Comparison of ENCODE assay signal across 27 cellular contexts in genomic region chr14:94584591-94585280, GRCh38. TPM values are rescaled to one million over a fixed set of nuclear protein-coding genes. Genes with fewer than 3 reads are reported as not detected.
DNase-seq lines count a peak whose midpoint lies in the region; ATAC-seq, FAIRE-seq and TF ChIP-seq lines count a peak whose summit lies in the region.
"Had no signal": no experiment of that assay in that cellular context is flagged by ENCODE, and none has a peak within 500 bp of the region (broad histone marks: within the 10 kb centered on the region; RNA-seq: fewer than 3 reads in every experiment).

No MANE protein-coding gene starts in this region.

- H3K9ac ChIP-seq in endodermal cell (ENCODE audit: extremely low read depth, low read length, poor library complexity, severe bottlenecking) = no peak overlapping the region
- H3K9ac ChIP-seq: KMS-11 had no signal

- H3K4me1 Mint-ChIP-seq in endodermal cell = peaks cover 11% of the 10 kb centered on the region
- H3K4me1 Mint-ChIP-seq: CD8-positive, alpha-beta memory T cell had no signal

- no peak for TF ChIP-seq CTCF in heart left ventricle (IDR thresholded peaks at IDR 0.05)
- TF ChIP-seq CTCF in endodermal cell (conservative IDR thresholded peaks at IDR 0.05) = no peak
- TF ChIP-seq CTCF in right lobe of liver (IDR thresholded peaks at IDR 0.05) = no peak
- no peak for TF ChIP-seq CTCF in testis (IDR thresholded peaks at IDR 0.05)
- no peak for TF ChIP-seq CTCF in D721Med (IDR thresholded peaks at IDR 0.05; ENCODE audit: insufficient read depth, missing control alignments)

- H3K4me3 ChIP-seq in heart left ventricle (no peak overlapping the region), endodermal cell (ENCODE audit: low read length) (no peak overlapping the region), right lobe of liver (no peak overlapping the region), testis (no peak overlapping the region)
- H3K4me3 ChIP-seq: PC-9 had no signal

- ATAC-seq in Right ventricle myocardium inferior = peak; percentile 16
- ATAC-seq in heart left ventricle = no peak
- peak in 3 of 4 donors; percentile 8 to 28 (median 26) for ATAC-seq in right lobe of liver
- no peak for ATAC-seq in esophagus mucosa

- H3K27me3 ChIP-seq in heart left ventricle = no peaks in the 10 kb centered on the region
- peaks cover 4% of the 10 kb centered on the region for H3K27me3 ChIP-seq in endodermal cell (ENCODE audit: control insufficient read depth, insufficient read depth, low read length, poor library complexity, severe bottlenecking)
- H3K27me3 ChIP-seq in right lobe of liver = no peaks in the 10 kb centered on the region
- no peaks in the 10 kb centered on the region for H3K27me3 ChIP-seq in testis
- H3K27me3 ChIP-seq: BE2C had no signal

- H3K9me3 Mint-ChIP-seq in endodermal cell = peaks cover 5% of the 10 kb centered on the region
- H3K9me3 Mint-ChIP-seq: CD8-positive, alpha-beta memory T cell; IgD-negative memory B cell had no signal

- no peak for TF ChIP-seq POLR2A in heart left ventricle (IDR thresholded peaks at IDR 0.05)
- TF ChIP-seq POLR2A in right lobe of liver (IDR thresholded peaks at IDR 0.05) = no peak
- TF ChIP-seq POLR2A in testis (IDR thresholded peaks at IDR 0.05) = no peak

- H3K9me3 ChIP-seq in heart left ventricle (no peaks in the 10 kb centered on the region), endodermal cell (ENCODE audit: control insufficient read depth, low read length) (peaks cover 14% of the 10 kb centered on the region), right lobe of liver (no peaks in the 10 kb centered on the region), testis (no peaks in the 10 kb centered on the region)
- H3K9me3 ChIP-seq: BE2C had no signal

- H3K36me3 ChIP-seq in heart left ventricle = no peaks in the 10 kb centered on the region
- no peaks in the 10 kb centered on the region for H3K36me3 ChIP-seq in endodermal cell (ENCODE audit: control insufficient read depth, insufficient read depth, low read length)
- H3K36me3 ChIP-seq in right lobe of liver = peaks cover 0 to 22% (median 11%) of the 10 kb centered on the region in 4 donors
- no peaks in the 10 kb centered on the region for H3K36me3 ChIP-seq in testis (ENCODE audit: low read depth, missing control alignments)
- H3K36me3 ChIP-seq: BE2C had no signal

- H3K4me3 Mint-ChIP-seq in endodermal cell = no peak overlapping the region
- H3K4me3 Mint-ChIP-seq: CD14-positive monocyte; CD8-positive, alpha-beta memory T cell had no signal

- no peak for FAIRE-seq in D721Med (lab: Jason Lieb, UNC)
- FAIRE-seq: GM12892, H54 had no signal

- H3K27ac Mint-ChIP-seq in endodermal cell = no peak overlapping the region
- H3K27ac Mint-ChIP-seq: CD14-positive monocyte had no signal

- intact Hi-C loops in Right ventricle myocardium inferior (cut with DNase I) (no loop called here), heart left ventricle (cut with DNase I) (no loop called here), right lobe of liver (cut with DNase I) (no loop called here), testis (cut with DNase I; ENCODE audit: low total_unique reads) (no loop called here)

- WGBS in heart left ventricle, 4 donors = 67 to 75% (median 71%) methylated on average over 5 of the region's 5 CpGs
- WGBS in endodermal cell (ENCODE audit: insufficient coverage in 1 of 2, insufficient read length in 1 of 2), 2 experiments = 73 to 74% methylated on average over 4 to 5 of the region's 5 CpGs
- WGBS in right lobe of liver (ENCODE audit: insufficient coverage, low coverage, low lambda C conversion rate, missing lambda C conversion rate) = 51% methylated on average over 4 of the region's 5 CpGs
- 25 to 41% methylated on average over 4 to 5 of the region's 5 CpGs for WGBS in testis, 2 donors

- DNase-seq in Right ventricle myocardium inferior (ENCODE audit: missing footprints) (no peak), heart left ventricle (no peak), endodermal cell (peak; percentile 50), right lobe of liver (no peak), testis (peak; percentile 93), D721Med (ENCODE audit: insufficient read length, low spot score) (no peak)
- DNase-seq in stimulated activated CD4-positive, alpha-beta T cell treated with anti-CD3 and anti-CD28 coated beads, Interleukin-4, amount 100 ng/mL, for 4 hours = no peak
- DNase-seq: 8988T; ACHN; BE2C; CD8-positive, alpha-beta memory T cell; DMS153; DND-41; MM.1S; NCI-H2029; NCI-H446 treated with DMSO at 0.1 percent for 48 hours; NCI-H526; PC-9; SHP77 had no signal

- H3K36me3 Mint-ChIP-seq in endodermal cell (ENCODE audit: low read depth) = peaks cover 3% of the 10 kb centered on the region
- H3K36me3 Mint-ChIP-seq: CD14-positive monocyte; CD8-positive, alpha-beta memory T cell; IgD-negative memory B cell had no signal

- H3K27me3 Mint-ChIP-seq in endodermal cell (ENCODE audit: insufficient read depth) = peaks cover 9% of the 10 kb centered on the region

- H3K27ac ChIP-seq in heart left ventricle (no peak overlapping the region), endodermal cell (ENCODE audit: low read depth, low read length) (no peak overlapping the region), right lobe of liver (peak overlapping the region in 1 of 3 donors; percentile 8), testis (peak overlapping the region; percentile 82 to 83)
- H3K27ac ChIP-seq: KMS-11, PC-9 had no signal

- peaks cover 0 to 14% (median 0%) of the 10 kb centered on the region in 12 donors for H3K4me1 ChIP-seq in heart left ventricle
- H3K4me1 ChIP-seq in endodermal cell (ENCODE audit: control insufficient read depth, insufficient read depth, low read length) = peaks cover 9% of the 10 kb centered on the region
- H3K4me1 ChIP-seq in right lobe of liver = peaks cover 0 to 67% (median 14%) of the 10 kb centered on the region in 4 donors
- peaks cover 64% of the 10 kb centered on the region for H3K4me1 ChIP-seq in testis
- H3K4me1 ChIP-seq: BE2C had no signal

RNA-seq across cellular contexts. Expression of gene SERPINA5, which starts 3.5 kb away (rescaled TPM):
- total RNA-seq in Right ventricle myocardium inferior (4.1 TPM), heart left ventricle (1 to 10 TPM in 5 of 9 donors, under 1 TPM in 4; 0.54 to 4.5 (median 1.1) TPM), endodermal cell (1 to 10 TPM; 1.5 to 2.8 TPM), right lobe of liver (100 to 1,000 TPM in 4 of 6 experiments, 10 to 100 TPM in 2; 24.7 to 317 (median 167) TPM), testis (1,000 to 10,000 TPM in 1 of 2 donors, 100 to 1,000 TPM in 1; 940 to 1,154 TPM), esophagus mucosa (0.28 TPM)
- polyA plus RNA-seq in heart left ventricle (1 to 10 TPM; 2.5 to 2.7 TPM), testis (ENCODE audit: insufficient read depth, low read depth, low replicate concordance) (1,170 TPM)
- polyA plus RNA-seq in endodermal cell (2013, experiment 1 of 2) = 1.7 TPM
- 1.6 TPM for polyA plus RNA-seq in endodermal cell (2013, experiment 2 of 2)
- total RNA-seq: CD8-positive, alpha-beta memory T cell; PC-9 had no signal
- polyA plus RNA-seq: CD14-positive monocyte; CD8-positive, alpha-beta memory T cell; IgD-negative memory B cell had no signal

RNA-seq across cellular contexts. Expression of gene SERPINA4, which starts 23.5 kb away (rescaled TPM):
- total RNA-seq in Right ventricle myocardium inferior (not detected), heart left ventricle (not detected), endodermal cell (not detected), right lobe of liver (100 to 1,000 TPM in 4 of 6 experiments, 10 to 100 TPM in 2; 41.2 to 204 (median 145) TPM), testis (under 1 TPM in 1 of 2 donors, not detected in 1; 0.19 TPM), esophagus mucosa (not detected)
- polyA plus RNA-seq in heart left ventricle (not detected), testis (ENCODE audit: insufficient read depth, low read depth, low replicate concordance) (0.25 TPM)
- not detected for polyA plus RNA-seq in endodermal cell (2013, experiment 1 of 2)
- polyA plus RNA-seq in endodermal cell (2013, experiment 2 of 2) = not detected
- total RNA-seq: CD8-positive, alpha-beta memory T cell; PC-9; RPMI7951; SK-MEL-5 had no signal
- polyA plus RNA-seq: CD14-positive monocyte; CD8-positive, alpha-beta memory T cell; IgD-negative memory B cell had no signal

RNA-seq across cellular contexts. Expression of gene SERPINA3, which starts 27.5 kb away (rescaled TPM):
- total RNA-seq in Right ventricle myocardium inferior (112 TPM), heart left ventricle (100 to 1,000 TPM in 2 of 9 donors, 10 to 100 TPM in 5, 1 to 10 TPM in 2; 2.7 to 105 (median 23.0) TPM), endodermal cell (under 1 TPM in 1 of 2 donors, not detected in 1; 0.27 TPM), right lobe of liver (over 10,000 TPM in 2 of 6 experiments, 1,000 to 10,000 TPM in 4; 5,211 to 12,749 (median 8,707) TPM), testis (100 to 1,000 TPM in 1 of 2 donors, 10 to 100 TPM in 1; 27.4 to 238 TPM), esophagus mucosa (22.9 TPM)
- polyA plus RNA-seq in heart left ventricle (100 to 1,000 TPM in 1 of 2 donors, 10 to 100 TPM in 1; 23.6 to 205 TPM), testis (ENCODE audit: insufficient read depth, low read depth, low replicate concordance) (28.2 TPM)
- 0.18 TPM for polyA plus RNA-seq in endodermal cell (2013, experiment 1 of 2)
- 0.21 TPM for polyA plus RNA-seq in endodermal cell (2013, experiment 2 of 2)
- total RNA-seq: CD8-positive, alpha-beta memory T cell; PC-9 had no signal
- polyA plus RNA-seq: CD14-positive monocyte; CD8-positive, alpha-beta memory T cell; IgD-negative memory B cell had no signal

Comparison
In these comparisons a context has a peak if more than half of its experiments do, and no peak if none do; other contexts are left out.
1. ATAC-seq: peak in Right ventricle myocardium inferior (single experiment) and right lobe of liver (3 of 4); none in heart left ventricle (0 of 4) and esophagus mucosa (single experiment).
2. DNase-seq: peak in endodermal cell (single experiment) and testis (single experiment); none in Right ventricle myocardium inferior (single experiment), heart left ventricle (0 of 5), right lobe of liver (0 of 3), stimulated activated CD4-positive, alpha-beta T cell treated with anti-CD3 and anti-CD28 coated beads, Interleukin-4, amount 100 ng/mL, for 4 hours (0 of 2) and D721Med (single experiment).
3. H3K27ac ChIP-seq: peak in testis (2 of 2); none in heart left ventricle (0 of 12) and endodermal cell (single experiment).
4. RNA of gene SERPINA4, which starts 23.5 kb away (total RNA-seq): 41.2 to 204 TPM in right lobe of liver; 0.19 TPM in testis, not detected in endodermal cell, not detected in esophagus mucosa (single experiment), not detected in Right ventricle myocardium inferior (single experiment) and not detected in heart left ventricle; every median in the first group is over 10 times any median in the second.
5. RNA of gene SERPINA3, which starts 27.5 kb away (total RNA-seq): 5,211 to 12,749 TPM in right lobe of liver; 27.4 to 238 TPM in testis, 112 TPM in Right ventricle myocardium inferior (single experiment), 2.7 to 105 TPM in heart left ventricle, 22.9 TPM in esophagus mucosa (single experiment) and 0.27 TPM in endodermal cell; every median in the first group is over 10 times any median in the second.